Comparison of ENCODE assay signal across 20 cellular contexts in genomic region chr22:39206491-39206890, GRCh38. TPM values are rescaled to one million over a fixed set of nuclear protein-coding genes. Genes with fewer than 3 reads are reported as not detected.
DNase-seq lines count a peak whose midpoint lies in the region; ATAC-seq and TF ChIP-seq lines count a peak whose summit lies in the region.
"Had no signal": no experiment of that assay in that cellular context is flagged by ENCODE, and none has a peak within 500 bp of the region (broad histone marks: within the 10 kb centered on the region; RNA-seq: fewer than 3 reads in every experiment).

No MANE protein-coding gene starts in this region.

- WGBS in body of pancreas, 2 donors: 92 to 100% methylated on average over 3 to 7 of the region's 7 CpGs

- H3K27me3 ChIP-seq in body of pancreas: no peaks in the 10 kb centered on the region
- no peaks in the 10 kb centered on the region for H3K27me3 ChIP-seq in lower lobe of right lung (ENCODE audit: low read depth)
- no peaks in the 10 kb centered on the region for H3K27me3 ChIP-seq in upper lobe of right lung
- H3K27me3 ChIP-seq: cardiac muscle cell, uterus had no signal

- H3K36me3 ChIP-seq in body of pancreas (replicated peaks in 1 of 2; ENCODE audit: insufficient read depth in 1 of 2, low read depth in 2 of 2) (no peaks in the 10 kb centered on the region), lower lobe of right lung (no peaks in the 10 kb centered on the region), upper lobe of right lung (no peaks in the 10 kb centered on the region)
- H3K36me3 ChIP-seq: cardiac muscle cell, neutrophil, uterus had no signal

- DNase-seq in Right ventricle myocardium inferior (ENCODE audit: missing footprints) (no peak), Right ventricle myocardium superior (no peak), body of pancreas (no peak), lower lobe of right lung (peak; percentile 20), upper lobe of right lung (peak; percentile 53), GM10266 (ENCODE audit: extremely low spot score) (no peak), SIG-M5 treated with dmso at 0.1 percent for 504 hours (lab: John Stamatoyannopoulos, UW; ENCODE audit: unreplicated experiment) (no peak)
- DNase-seq: activated CD4-positive, alpha-beta T cell treated with anti-CD3 and anti-CD28 coated beads for 36 hours; activated naive CD4-positive, alpha-beta T cell treated with anti-CD3 and anti-CD28 coated beads, Interleukin-2, amount 10 ng/mL, durations not matched to agents 7 days and 5 days; activated T-cell treated with anti-CD3 and anti-CD28 coated beads, Interleukin-2, amount 50 U/mL, for 72 hours; dermis blood vessel endothelial cell; GM23248; NCI-H510A; stimulated activated CD4-positive, alpha-beta T cell treated with anti-CD3 and anti-CD28 coated beads, Interleukin-1b, Interleukin-23, amount 100 ng/mL, for 48 hours; T-helper 1 cell had no signal

- peak overlapping the region in 3 of 4 donors; percentile 68 to 79 (median 69) for H3K27ac ChIP-seq in body of pancreas
- H3K27ac ChIP-seq in lower lobe of right lung: no peak overlapping the region
- H3K27ac ChIP-seq in upper lobe of right lung: no peak overlapping the region
- H3K27ac ChIP-seq: cardiac muscle cell, GM23248, neutrophil, uterus had no signal

- TF ChIP-seq POLR2A in body of pancreas (IDR thresholded peaks at IDR 0.05): no peak

- H3K4me1 ChIP-seq in body of pancreas (peaks cover 27% of the 10 kb centered on the region), lower lobe of right lung (peaks cover 13% of the 10 kb centered on the region), upper lobe of right lung (no peaks in the 10 kb centered on the region)
- H3K4me1 ChIP-seq: uterus had no signal

- H3K9me3 ChIP-seq in body of pancreas: no peaks in the 10 kb centered on the region
- no peaks in the 10 kb centered on the region for H3K9me3 ChIP-seq in lower lobe of right lung
- no peaks in the 10 kb centered on the region for H3K9me3 ChIP-seq in upper lobe of right lung
- H3K9me3 ChIP-seq: neutrophil, uterus had no signal

- ATAC-seq in Right ventricle myocardium inferior (peak; percentile 15), Right ventricle myocardium superior (ENCODE audit: poor library complexity) (no peak), body of pancreas (no peak), lower lobe of right lung (peak in 1 of 2 donors; percentile 27), upper lobe of right lung (no peak), GM21723 (IDR thresholded peaks at IDR 0.05; ENCODE audit: unreplicated experiment) (no peak)

- H3K4me3 ChIP-seq in body of pancreas (no peak overlapping the region), lower lobe of right lung (no peak overlapping the region), upper lobe of right lung (no peak overlapping the region)
- H3K4me3 ChIP-seq: cardiac muscle cell, GM23248, skin epidermis, uterus had no signal

- intact Hi-C loops in Right ventricle myocardium inferior (cut with DNase I): no loop called here
- intact Hi-C loops in Right ventricle myocardium superior (cut with DNase I): no loop called here
- intact Hi-C loops in body of pancreas (cut with DNase I): no loop called here
- intact Hi-C loops in lower lobe of right lung (cut with DNase I): no loop called here
- intact Hi-C loops in upper lobe of right lung (cut with DNase I): no loop called here

- no peak for TF ChIP-seq CTCF in body of pancreas (IDR thresholded peaks at IDR 0.05)
- TF ChIP-seq CTCF in lower lobe of right lung (IDR thresholded peaks at IDR 0.05): no peak
- TF ChIP-seq CTCF in upper lobe of right lung (IDR thresholded peaks at IDR 0.05): no peak
- TF ChIP-seq CTCF in GM10266 (IDR thresholded peaks at IDR 0.05; ENCODE audit: control insufficient read depth, insufficient read depth, low read depth, missing control alignments): no peak

RNA-seq across cellular contexts. Expression of gene PDGFB, which starts 38.3 kb away (rescaled TPM):
- total RNA-seq in Right ventricle myocardium inferior (19.7 TPM), Right ventricle myocardium superior (16.2 TPM), body of pancreas (10 to 100 TPM in 1 of 2 donors, 1 to 10 TPM in 1; 7.0 to 15.8 TPM), lower lobe of right lung (30.5 TPM), upper lobe of right lung (29.8 TPM)
- total RNA-seq: GM23248 had no signal

RNA-seq across cellular contexts. Expression of gene CBX7, which starts 54.0 kb away (rescaled TPM):
- 66.0 TPM for total RNA-seq in Right ventricle myocardium inferior
- total RNA-seq in Right ventricle myocardium superior: 69.9 TPM
- total RNA-seq in body of pancreas: 10 to 100 TPM; 38.1 to 41.2 TPM
- 51.1 TPM for total RNA-seq in lower lobe of right lung
- total RNA-seq in upper lobe of right lung: 62.7 TPM

Comparison
In these comparisons a context has a peak if more than half of its experiments do, and no peak if none do; other contexts are left out.
1. DNase-seq: peak in lower lobe of right lung (single experiment) and upper lobe of right lung (single experiment); none in Right ventricle myocardium inferior (single experiment), Right ventricle myocardium superior (single experiment), body of pancreas (0 of 4), GM10266 (single experiment) and SIG-M5 treated with dmso at 0.1 percent for 504 hours (single experiment).
2. H3K27ac ChIP-seq: peak in body of pancreas (3 of 4); none in lower lobe of right lung (single experiment) and upper lobe of right lung (single experiment).